ENCODE assay signal across 8 cellular contexts in genomic region chr5:93915142-93915553, GRCh38.
A peak's percentile ranks its signal among the peaks of the same experiment; 100 is the strongest.
DNase-seq lines count a peak whose midpoint lies in the region; ATAC-seq and TF ChIP-seq lines count a peak whose summit lies in the region.

No MANE protein-coding gene starts in this region.

- H3K4ac ChIP-seq in neuronal stem cell (ENCODE audit: low read length): no peak overlapping the region

- no peak overlapping the region for H2BK120ac ChIP-seq in neuronal stem cell (ENCODE audit: low read depth, low read length)

- H3K9me3 ChIP-seq in heart right ventricle (no peaks in the 10 kb centered on the region), neuronal stem cell (replicated peaks in 1 of 2; ENCODE audit: control insufficient read depth in 2 of 2, insufficient read depth in 1 of 2, low read depth in 1 of 2, low read length in 2 of 2) (peaks cover 0 to 5% of the 10 kb centered on the region in 2 donors)

- H3K79me1 ChIP-seq in neuronal stem cell (ENCODE audit: low read depth, low read length): no peaks in the 10 kb centered on the region

- no peak overlapping the region for H4K8ac ChIP-seq in neuronal stem cell (ENCODE audit: low read depth, low read length)

- H2AK5ac ChIP-seq in neuronal stem cell (ENCODE audit: low read depth, low read length): no peak overlapping the region

- TF ChIP-seq CTCF in heart right ventricle (IDR thresholded peaks at IDR 0.05): peak in 8 of 9 donors; percentile 22 to 63 (median 55)

- H3K23ac ChIP-seq in neuronal stem cell (ENCODE audit: low read depth, low read length, poor library complexity): no peak overlapping the region

- no peaks in the 10 kb centered on the region for H3K27me3 ChIP-seq in heart right ventricle
- H3K27me3 ChIP-seq in neuronal stem cell (ENCODE audit: control insufficient read depth in 3 of 3, insufficient read depth in 3 of 3, low read depth in 1 of 3, low read length in 3 of 3): no peaks in the 10 kb centered on the region

- H3K14ac ChIP-seq in neuronal stem cell (ENCODE audit: low read length): no peak overlapping the region

- H3K9ac ChIP-seq in neuronal stem cell (ENCODE audit: low read depth, low read length, poor library complexity): no peak overlapping the region

- no peak overlapping the region for H2AFZ ChIP-seq in neuronal stem cell (ENCODE audit: low read length)

- no peak overlapping the region for H4K91ac ChIP-seq in neuronal stem cell (ENCODE audit: low read depth, low read length, poor library complexity)

- DNase-seq in heart right ventricle (no peak), cardiac septum (ENCODE audit: low spot score) (no peak), RPMI7951 (ENCODE audit: low read depth) (peak; percentile 48), fibroblast of gingiva (ENCODE audit: low read depth) (peak; percentile 38), renal cortical epithelial cell (ENCODE audit: low read depth) (peak; percentile 66), neuronal stem cell (ENCODE audit: low spot score) (no peak)
- DNase-seq in stimulated activated CD8-positive, alpha-beta memory T cell treated with anti-CD3 and anti-CD28 coated beads, Interleukin-4, amount 100 ng/mL, for 48 hours: no peak

- H2BK15ac ChIP-seq in neuronal stem cell (ENCODE audit: low read length): no peak overlapping the region

- H3K4me1 ChIP-seq in heart right ventricle: no peaks in the 10 kb centered on the region
- H3K4me1 ChIP-seq in neuronal stem cell (ENCODE audit: control insufficient read depth in 2 of 2, insufficient read depth in 1 of 2, low read depth in 1 of 2, low read length in 2 of 2): peaks cover 0 to 25% of the 10 kb centered on the region in 2 donors

- H3K18ac ChIP-seq in neuronal stem cell (ENCODE audit: low read length): no peak overlapping the region

- H3K4me3 ChIP-seq in heart right ventricle (no peak overlapping the region), neuronal stem cell (ENCODE audit: low read length in 2 of 2) (no peak overlapping the region)

- no peak overlapping the region for H3K4me2 ChIP-seq in neuronal stem cell (ENCODE audit: insufficient read depth, low read length, poor library complexity, severe bottlenecking)

- H3K36me3 ChIP-seq in heart right ventricle (no peaks in the 10 kb centered on the region), neuronal stem cell (replicated peaks in 1 of 2; ENCODE audit: control insufficient read depth in 2 of 2, insufficient read depth in 2 of 2, low read length in 2 of 2) (no peaks in the 10 kb centered on the region)

- H3K27ac ChIP-seq in heart right ventricle (no peak overlapping the region), neuronal stem cell (replicated peaks; ENCODE audit: low read length) (no peak overlapping the region)

- ATAC-seq in heart right ventricle: no peak
- peak; percentile 68 for ATAC-seq in HG02885 (IDR thresholded peaks at IDR 0.05; ENCODE audit: poor library complexity, unreplicated experiment)

- H2BK12ac ChIP-seq in neuronal stem cell (ENCODE audit: low read length): no peak overlapping the region

- intact Hi-C loops in heart right ventricle (cut with DNase I) (loop anchor here in 5 of 10 donors (2.0 to 10.0 kb wide), 2 partner anchors 330 to 334 kb away; partner anchors contain the start of genes NR2F1-AS1 (in 5 of the 5) and NR2F1 (in 4 of the 5)), cardiac septum (cut with DNase I) (no loop called here)

- H2BK5ac ChIP-seq in neuronal stem cell (ENCODE audit: low read length): no peak overlapping the region

Comparison
In these comparisons a context has a peak if more than half of its experiments do, and no peak if none do; other contexts are left out.
1. DNase-seq: peak in RPMI7951 (single experiment), fibroblast of gingiva (single experiment) and renal cortical epithelial cell (single experiment); none in heart right ventricle (0 of 2), cardiac septum (single experiment), stimulated activated CD8-positive, alpha-beta memory T cell treated with anti-CD3 and anti-CD28 coated beads, Interleukin-4, amount 100 ng/mL, for 48 hours (single experiment) and neuronal stem cell (single experiment).